In genomic region chr13:31327157-31327556, GRCh38 we compare ENCODE assay signal across 16 cellular contexts.
"Had no signal": no experiment of that assay in that cellular context is flagged by ENCODE, and none has a peak within 500 bp of the region (broad histone marks: within the 10 kb centered on the region; RNA-seq: fewer than 3 reads in every experiment).

No MANE protein-coding gene starts in this region.

- H3K4me3 Mint-ChIP-seq: effector memory CD8-positive, alpha-beta T cell; natural killer cell treated with Interleukin-12 subunit alpha and Interleukin-12 subunit beta and Interleukin-15 and Interleukin-18, amount 100 ng/mL, for 72 hours had no signal

- H3K4me2 ChIP-seq: hepatocyte had no signal

- H3K27me3 ChIP-seq: esophagus muscularis mucosa, gastroesophageal sphincter, hepatocyte, neutrophil, ovary, right atrium auricular region had no signal

- H3K4me1 ChIP-seq: esophagus muscularis mucosa, gastroesophageal sphincter, right atrium auricular region had no signal

- H3K27ac ChIP-seq: epithelial cell of prostate, esophagus muscularis mucosa, gastroesophageal sphincter, hepatocyte, neutrophil, ovary, right atrium auricular region had no signal

- H2AFZ ChIP-seq: hepatocyte had no signal

- DNase-seq: effector memory CD8-positive, alpha-beta T cell; kidney glomerular epithelial cell; mammary epithelial cell; midbrain; ovary; small intestine; stimulated activated CD4-positive, alpha-beta T cell treated with anti-CD3 and anti-CD28 coated beads, Interleukin-12 subunit alpha, Interleukin-12 subunit beta, amount 100 ng/mL, for 4 hours; stimulated activated naive CD4-positive, alpha-beta T cell; trophoblast cell had no signal

- H3K9me3 Mint-ChIP-seq: natural killer cell treated with Interleukin-12 subunit alpha and Interleukin-12 subunit beta and Interleukin-15 and Interleukin-18, amount 100 ng/mL, for 72 hours had no signal

- H3K9me3 ChIP-seq: esophagus muscularis mucosa, gastroesophageal sphincter, neutrophil, ovary, right atrium auricular region had no signal

- H3K36me3 ChIP-seq: ovary had no signal

- ATAC-seq: effector memory CD8-positive, alpha-beta T cell; gastroesophageal sphincter; natural killer cell treated with Interleukin-12 subunit alpha and Interleukin-12 subunit beta and Interleukin-15 and Interleukin-18, amount 100 ng/mL, for 72 hours had no signal

- H3K4me3 ChIP-seq: esophagus muscularis mucosa, gastroesophageal sphincter, hepatocyte, ovary, right atrium auricular region had no signal

- H3K79me2 ChIP-seq: hepatocyte had no signal

- H3K27ac Mint-ChIP-seq: effector memory CD8-positive, alpha-beta T cell had no signal

- H3K27me3 Mint-ChIP-seq: effector memory CD8-positive, alpha-beta T cell; natural killer cell treated with Interleukin-12 subunit alpha and Interleukin-12 subunit beta and Interleukin-15 and Interleukin-18, amount 100 ng/mL, for 72 hours had no signal
